15 cellular contexts compared by ENCODE assay signal in the genomic region with DNA sequence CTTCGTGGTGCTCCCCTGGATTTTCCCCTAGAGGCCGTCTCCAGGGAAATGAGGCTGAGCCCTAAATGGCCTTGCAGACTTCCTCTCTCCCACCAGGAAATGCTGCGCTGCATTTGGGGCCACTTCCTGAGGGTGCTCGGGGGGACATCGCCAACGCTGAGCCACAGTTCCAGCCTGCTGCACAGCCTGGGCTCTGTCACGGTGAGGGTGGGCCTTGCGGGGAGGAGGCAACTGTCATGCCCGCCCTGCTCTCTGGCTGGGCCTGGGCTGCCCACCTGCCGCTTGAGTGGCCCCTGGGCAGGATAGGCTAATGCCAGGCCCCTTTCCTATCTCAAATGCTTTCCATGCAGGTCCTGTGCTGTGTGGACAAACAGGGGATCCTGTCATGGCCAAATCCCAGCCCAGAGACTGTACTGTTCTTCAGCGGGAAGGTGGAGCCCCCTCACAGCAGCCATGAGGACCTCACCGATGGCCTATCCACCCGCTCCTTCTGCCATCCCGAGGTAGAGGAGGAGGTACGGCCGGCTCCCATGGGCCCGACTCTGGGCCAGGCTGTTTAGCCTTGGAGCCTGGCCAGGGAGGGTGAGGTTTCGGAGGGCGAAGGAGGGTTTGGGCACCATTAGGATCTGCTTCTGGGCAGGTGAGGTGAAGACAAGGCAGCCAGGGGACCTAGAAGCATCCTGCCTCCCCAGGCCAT.
"Had no signal": no experiment of that assay in that cellular context is flagged by ENCODE, and none has a peak within 500 bp of the region (broad histone marks: within the 10 kb centered on the region; RNA-seq: fewer than 3 reads in every experiment).

No MANE protein-coding gene starts in this region.

- H3K27me3 ChIP-seq: thyroid gland had no signal

- ATAC-seq: activated CD4-positive, alpha-beta T cell treated with anti-CD3 and anti-CD28 coated beads for 36 hours; activated T-helper 17 cell treated with anti-CD3 and anti-CD28 coated beads, Interleukin-2, amount 50 U/mL, for 72 hours; T-cell had no signal

- H3K4me3 Mint-ChIP-seq: activated CD4-positive, alpha-beta T cell treated with anti-CD3 and anti-CD28 coated beads for 36 hours; activated naive CD4-positive, alpha-beta T cell treated with anti-CD3 and anti-CD28 coated beads for 36 hours; activated T-helper 17 cell treated with anti-CD3 and anti-CD28 coated beads, Interleukin-2, amount 50 U/mL, for 72 hours; immature natural killer cell; memory B cell; nephron; T-cell had no signal

- H3K9me3 ChIP-seq: thyroid gland had no signal

- H3K27ac ChIP-seq: SK-N-MC, WERI-Rb-1 had no signal

- H3K4me3 ChIP-seq: SK-N-MC, thyroid gland had no signal

- DNase-seq: activated CD4-positive, alpha-beta T cell treated with anti-CD3 and anti-CD28 coated beads for 36 hours; activated naive CD4-positive, alpha-beta T cell treated with anti-CD3 and anti-CD28 coated beads for 36 hours; activated T-cell treated with anti-CD3 and anti-CD28 coated beads for 4 hours; central memory CD4-positive, alpha-beta T cell; erythroblast; immature natural killer cell; left cardiac atrium; T-cell; T1000; WERI-Rb-1 had no signal

- H3K27ac Mint-ChIP-seq: activated CD4-positive, alpha-beta T cell treated with anti-CD3 and anti-CD28 coated beads for 36 hours; activated naive CD4-positive, alpha-beta T cell treated with anti-CD3 and anti-CD28 coated beads for 36 hours; activated T-helper 17 cell treated with anti-CD3 and anti-CD28 coated beads, Interleukin-2, amount 50 U/mL, for 72 hours; memory B cell; nephron; T-cell had no signal

- H3K9me3 Mint-ChIP-seq: activated naive CD4-positive, alpha-beta T cell treated with anti-CD3 and anti-CD28 coated beads for 36 hours; activated T-helper 17 cell treated with anti-CD3 and anti-CD28 coated beads, Interleukin-2, amount 50 U/mL, for 72 hours; immature natural killer cell; memory B cell; nephron; T-cell had no signal

- H3K27me3 Mint-ChIP-seq: activated CD4-positive, alpha-beta T cell treated with anti-CD3 and anti-CD28 coated beads for 36 hours; activated T-helper 17 cell treated with anti-CD3 and anti-CD28 coated beads, Interleukin-2, amount 50 U/mL, for 72 hours; memory B cell; T-cell had no signal
